Comparison of ENCODE assay signal across 8 cellular contexts in genomic region chr12:98595152-98595988, GRCh38. TPM values are rescaled to one million over a fixed set of nuclear protein-coding genes. Genes with fewer than 3 reads are reported as not detected.
DNase-seq lines count a peak whose midpoint lies in the region; ATAC-seq lines count a peak whose summit lies in the region.

No MANE protein-coding gene starts in this region.

- peak overlapping the region; percentile 97 for H3K27ac Mint-ChIP-seq in activated naive CD8-positive, alpha-beta T cell treated with anti-CD3 and anti-CD28 coated beads for 36 hours

- no peaks in the 10 kb centered on the region for H3K9me3 Mint-ChIP-seq in activated naive CD8-positive, alpha-beta T cell treated with anti-CD3 and anti-CD28 coated beads for 36 hours

- H3K36me3 Mint-ChIP-seq in activated naive CD8-positive, alpha-beta T cell treated with anti-CD3 and anti-CD28 coated beads for 36 hours, result peaks cover 52% of the 10 kb centered on the region

- peak overlapping the region; percentile 98 for H3K4me3 Mint-ChIP-seq in activated naive CD8-positive, alpha-beta T cell treated with anti-CD3 and anti-CD28 coated beads for 36 hours

- peaks cover 23% of the 10 kb centered on the region for H3K4me1 Mint-ChIP-seq in activated naive CD8-positive, alpha-beta T cell treated with anti-CD3 and anti-CD28 coated beads for 36 hours

- peak; percentile 14 for DNase-seq in stimulated activated CD4-positive, alpha-beta T cell treated with anti-CD3 and anti-CD28 coated beads, Interleukin-4, amount 100 ng/mL, for 24 hours
- no peak for DNase-seq in stimulated activated CD4-positive, alpha-beta T cell treated with anti-CD3 and anti-CD28 coated beads, Interleukin-4, amount 100 ng/mL, for 1 hour
- DNase-seq in activated naive CD8-positive, alpha-beta T cell treated with anti-CD3 and anti-CD28 coated beads for 36 hours, result peak; percentile 29
- DNase-seq in iris pigment epithelial cell (ENCODE audit: low read depth) (peak; percentile 71), substantia nigra (lab: John Stamatoyannopoulos, UW) (peak in 1 of 49 donors; percentile 1), NCI-H82 (lab: John Stamatoyannopoulos, UW) (no peak)

- H3K27me3 Mint-ChIP-seq in activated naive CD8-positive, alpha-beta T cell treated with anti-CD3 and anti-CD28 coated beads for 36 hours, result no peaks in the 10 kb centered on the region

- H3K27ac ChIP-seq in substantia nigra (ENCODE audit: low read depth, low read length, poor library complexity, severe bottlenecking), result peak overlapping the region; percentile 21

- ATAC-seq in GM19452 (IDR thresholded peaks at IDR 0.05; ENCODE audit: unreplicated experiment), result no peak
- no peak for ATAC-seq in HG03460 (IDR thresholded peaks at IDR 0.05; ENCODE audit: unreplicated experiment)

RNA-seq across cellular contexts. Expression of gene SLC25A3, which starts 1.9 kb away (rescaled TPM):
- 100 to 1,000 TPM; 762 to 789 TPM for total RNA-seq in activated naive CD8-positive, alpha-beta T cell treated with anti-CD3 and anti-CD28 coated beads for 36 hours

RNA-seq across cellular contexts. Expression of gene IKBIP, which starts 49.2 kb away (rescaled TPM):
- total RNA-seq in activated naive CD8-positive, alpha-beta T cell treated with anti-CD3 and anti-CD28 coated beads for 36 hours, result 10 to 100 TPM; 25.8 to 26.8 TPM

RNA-seq across cellular contexts. Expression of gene APAF1, which starts 49.7 kb away (rescaled TPM):
- 10 to 100 TPM; 10.6 to 11.5 TPM for total RNA-seq in activated naive CD8-positive, alpha-beta T cell treated with anti-CD3 and anti-CD28 coated beads for 36 hours

Comparison
In these comparisons a context has a peak if more than half of its experiments do, and no peak if none do; other contexts are left out.
1. DNase-seq: peak in stimulated activated CD4-positive, alpha-beta T cell treated with anti-CD3 and anti-CD28 coated beads, Interleukin-4, amount 100 ng/mL, for 24 hours (single experiment), activated naive CD8-positive, alpha-beta T cell treated with anti-CD3 and anti-CD28 coated beads for 36 hours (single experiment) and iris pigment epithelial cell (single experiment); none in stimulated activated CD4-positive, alpha-beta T cell treated with anti-CD3 and anti-CD28 coated beads, Interleukin-4, amount 100 ng/mL, for 1 hour (single experiment) and NCI-H82 (single experiment).